In genomic region chr1:36847186-36847585, GRCh38 we compare ENCODE assay signal across 2 cellular contexts.
TF ChIP-seq lines count a peak whose summit lies in the region.

No MANE protein-coding gene starts in this region.

TF ChIP-seq in GM23338, 12 proteins besides CTCF, POLR2A, EP300 and RAD21:
- TF ChIP-seq ZNF462 (CRISPR knock-in tag; IDR thresholded peaks at IDR 0.05) (peak; percentile 42; the same call in 1 of the 2 replicates), POLR2AphosphoS5 (IDR thresholded peaks at IDR 0.05; ENCODE audit: low read depth) (no peak)
TF ChIP-seq in GM23338: peak in this region for 1.

TF ChIP-seq in WTC11, 78 proteins besides CTCF, POLR2A, EP300 and RAD21 (continued from another document):
- no peak for TF ChIP-seq PREB (CRISPR knock-in tag; IDR thresholded peaks at IDR 0.05; ENCODE audit: borderline replicate concordance)
- TF ChIP-seq PRDM15 (CRISPR knock-in tag; IDR thresholded peaks at IDR 0.05), result no peak
